Comparison of ENCODE assay signal across 8 cellular contexts in the genomic region with DNA sequence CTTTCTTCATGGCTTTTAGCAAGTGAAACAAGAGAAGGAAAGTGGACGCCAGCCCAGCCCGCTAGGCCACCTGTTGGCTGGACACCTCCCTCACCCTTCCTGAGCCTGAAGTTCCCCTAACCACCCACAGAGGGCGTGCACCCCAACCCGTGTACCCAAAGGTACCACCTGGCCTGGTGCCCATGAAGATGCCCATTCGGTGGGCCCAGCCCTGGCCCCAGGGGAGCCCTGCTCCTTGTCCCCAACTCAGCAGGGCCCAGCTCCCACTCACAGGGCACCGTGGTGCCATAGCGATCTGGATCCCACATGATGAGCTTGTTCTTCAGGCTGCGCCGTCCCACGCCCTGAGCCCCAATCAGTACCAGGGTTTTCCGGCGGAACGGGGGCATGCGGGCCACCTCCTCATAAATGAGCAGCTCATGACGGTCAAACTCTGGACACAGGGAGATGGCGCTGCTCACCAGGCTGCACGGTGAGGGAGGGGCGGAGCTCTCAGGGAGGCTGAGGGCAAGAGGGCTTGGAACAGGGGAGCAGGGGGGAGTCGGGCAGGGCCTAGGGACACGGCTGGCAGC. TPM values are rescaled to one million over a fixed set of nuclear protein-coding genes. Genes with fewer than 3 reads are reported as not detected.
DNase-seq lines count a peak whose midpoint lies in the region; ATAC-seq and TF ChIP-seq lines count a peak whose summit lies in the region.
"Had no signal": no experiment of that assay in that cellular context is flagged by ENCODE, and none has a peak within 500 bp of the region (broad histone marks: within the 10 kb centered on the region; RNA-seq: fewer than 3 reads in every experiment).

No MANE protein-coding gene starts in this region.

- H3K4me2 ChIP-seq in parathyroid adenoma (ENCODE audit: low read length), result no peak overlapping the region

- H3K4me1 ChIP-seq in parathyroid adenoma, result peaks cover 5% of the 10 kb centered on the region

- TF ChIP-seq CTCF in GM12865 (IDR thresholded peaks at IDR 0.05; ENCODE audit: insufficient read depth, low read depth, low read length, missing control alignments), result peak; percentile 79
- peak; percentile 79 for TF ChIP-seq CTCF in activated CD8-positive, alpha-beta T cell treated with anti-CD3 and anti-CD28 coated beads for 36 hours (IDR thresholded peaks at IDR 0.05)
- peak; percentile 87 for TF ChIP-seq CTCF in epithelial cell of proximal tubule (conservative IDR thresholded peaks at IDR 0.05; ENCODE audit: low read depth, low read length)
- TF ChIP-seq CTCF in parathyroid adenoma (IDR thresholded peaks at IDR 0.05), result peak; percentile 80

- no peaks in the 10 kb centered on the region for H3K4me1 Mint-ChIP-seq in activated CD8-positive, alpha-beta T cell treated with anti-CD3 and anti-CD28 coated beads for 36 hours (ENCODE audit: low read depth)

- H3K9me3 Mint-ChIP-seq in activated CD8-positive, alpha-beta T cell treated with anti-CD3 and anti-CD28 coated beads for 36 hours, result no peaks in the 10 kb centered on the region

- no peak overlapping the region for H3K4me3 Mint-ChIP-seq in activated CD8-positive, alpha-beta T cell treated with anti-CD3 and anti-CD28 coated beads for 36 hours

- intact Hi-C loops in activated CD8-positive, alpha-beta T cell treated with anti-CD3 and anti-CD28 coated beads for 36 hours (cut with micrococcal nuclease), result no loop called here

- H3K9ac ChIP-seq in parathyroid adenoma, result no peak overlapping the region

- H3K4me3 ChIP-seq in GM12865 (ENCODE audit: low read depth, low read length), result no peak overlapping the region
- H3K4me3 ChIP-seq in epithelial cell of proximal tubule (ENCODE audit: low read depth, low read length), result no peak overlapping the region
- no peak overlapping the region for H3K4me3 ChIP-seq in parathyroid adenoma (ENCODE audit: low read depth, low read length)
- H3K4me3 ChIP-seq: skin epidermis had no signal

- POLR2A ChIA-PET in activated CD8-positive, alpha-beta T cell treated with anti-CD3 and anti-CD28 coated beads for 36 hours (lab: Charles Lee), result no interaction called here

- CTCF ChIA-PET in activated CD8-positive, alpha-beta T cell treated with anti-CD3 and anti-CD28 coated beads for 36 hours (lab: Charles Lee), result interaction anchor here (0.6 to 5.3 kb wide), 28 partner anchors 10 to 577 kb away, joined by 3 to 78 read pairs (median 3); partner anchors contain the start of gene CD300LG

- peak; percentile 71 for ATAC-seq in activated CD8-positive, alpha-beta T cell treated with anti-CD3 and anti-CD28 coated beads for 36 hours
- no peak for ATAC-seq in HG02973 (IDR thresholded peaks at IDR 0.05; ENCODE audit: unreplicated experiment)
- ATAC-seq in HG03457 (IDR thresholded peaks at IDR 0.05; ENCODE audit: unreplicated experiment), result no peak

- peaks cover 2% of the 10 kb centered on the region for H3K79me2 ChIP-seq in parathyroid adenoma

- no peak overlapping the region for H3K27ac Mint-ChIP-seq in activated CD8-positive, alpha-beta T cell treated with anti-CD3 and anti-CD28 coated beads for 36 hours

- H3K36me3 Mint-ChIP-seq in activated CD8-positive, alpha-beta T cell treated with anti-CD3 and anti-CD28 coated beads for 36 hours (ENCODE audit: low read depth), result no peaks in the 10 kb centered on the region

- no peaks in the 10 kb centered on the region for H3K9me3 ChIP-seq in parathyroid adenoma (ENCODE audit: control insufficient read depth, low read length)

- no peaks in the 10 kb centered on the region for H3K27me3 ChIP-seq in parathyroid adenoma (ENCODE audit: control insufficient read depth, insufficient read depth, low read length)

- H3K27me3 Mint-ChIP-seq in activated CD8-positive, alpha-beta T cell treated with anti-CD3 and anti-CD28 coated beads for 36 hours, result no peaks in the 10 kb centered on the region

- peak; percentile 42 for DNase-seq in GM12865 (ENCODE audit: low read depth)
- peak; percentile 13 for DNase-seq in NCI-H1048 (lab: John Stamatoyannopoulos, UW)
- DNase-seq in activated CD8-positive, alpha-beta T cell treated with anti-CD3 and anti-CD28 coated beads for 36 hours, result peak; percentile 68
- no peak for DNase-seq in epithelial cell of proximal tubule (ENCODE audit: low read depth)

- no peaks in the 10 kb centered on the region for H3K36me3 ChIP-seq in parathyroid adenoma (ENCODE audit: control insufficient read depth, insufficient read depth, low read length)

- no peak overlapping the region for H2AFZ ChIP-seq in parathyroid adenoma

- H3K27ac ChIP-seq in parathyroid adenoma, result no peak overlapping the region
- H3K27ac ChIP-seq: skin epidermis had no signal

RNA-seq across cellular contexts. Expression of gene MPP2, which starts 26.8 kb away (rescaled TPM):
- 1 to 10 TPM; 6.0 TPM for total RNA-seq in activated CD8-positive, alpha-beta T cell treated with anti-CD3 and anti-CD28 coated beads for 36 hours
- 2.5 and 14.1 TPM in 2 replicates for total RNA-seq in epithelial cell of proximal tubule

RNA-seq across cellular contexts. Expression of gene CD300LG, which starts 33.5 kb away (rescaled TPM):
- total RNA-seq in activated CD8-positive, alpha-beta T cell treated with anti-CD3 and anti-CD28 coated beads for 36 hours, result not detected
- not detected in 2 replicates for total RNA-seq in epithelial cell of proximal tubule

RNA-seq across cellular contexts. Expression of gene MPP3, which starts 47.6 kb away (rescaled TPM):
- total RNA-seq in activated CD8-positive, alpha-beta T cell treated with anti-CD3 and anti-CD28 coated beads for 36 hours, result under 1 TPM; 0.27 to 0.31 TPM
- 8.6 and 10.8 TPM in 2 replicates for total RNA-seq in epithelial cell of proximal tubule
